25 cellular contexts compared by ENCODE assay signal in genomic region chr1:30388386-30388785, GRCh38.
"Had no signal": no experiment of that assay in that cellular context is flagged by ENCODE, and none has a peak within 500 bp of the region (broad histone marks: within the 10 kb centered on the region; RNA-seq: fewer than 3 reads in every experiment).

No MANE protein-coding gene starts in this region.

- H3K9me3 Mint-ChIP-seq: neural progenitor cell; stimulated activated effector memory CD8-positive, alpha-beta T cell treated with anti-CD3 and anti-CD28 coated beads, Interleukin-12 subunit alpha, Interleukin-12 subunit beta, amount 100 ng/mL, for 72 hours; type B pancreatic cell had no signal

- DNase-seq: cortex of kidney; dorsolateral prefrontal cortex; effector CD8-positive, alpha-beta T cell; heart left ventricle; hippocampal formation; kidney glomerular epithelial cell; mammary epithelial cell; mucosa of descending colon; naive thymus-derived CD8-positive, alpha-beta T cell; nucleus accumbens; pancreas; psoas muscle; retina; stimulated activated CD4-positive, alpha-beta T cell treated with anti-CD3 and anti-CD28 coated beads, Interleukin-12 subunit alpha, Interleukin-12 subunit beta, amount 100 ng/mL, for 4 hours; stimulated activated CD4-positive, alpha-beta T cell treated with anti-CD3 and anti-CD28 coated beads, Interleukin-2, amount 100 ng/mL, for 48 hours; stimulated activated CD8-positive, alpha-beta memory T cell treated with anti-CD3 and anti-CD28 coated beads, Interleukin-4, amount 100 ng/mL, for 48 hours; stimulated activated naive CD8-positive, alpha-beta T cell treated with anti-CD3 and anti-CD28 coated beads, Interleukin-15, Interleukin-2, amounts not matched to agents 100 U/mL and 50 U/mL, for 24 hours; thyroid gland had no signal

- ATAC-seq: esophagus mucosa; heart left ventricle; mucosa of descending colon; naive thymus-derived CD8-positive, alpha-beta T cell; pancreas; psoas muscle; right lobe of liver; stimulated activated effector memory CD8-positive, alpha-beta T cell treated with anti-CD3 and anti-CD28 coated beads, Interleukin-12 subunit alpha, Interleukin-12 subunit beta, amount 100 ng/mL, for 72 hours; stimulated activated naive CD8-positive, alpha-beta T cell treated with anti-CD3 and anti-CD28 coated beads, Interleukin-15, Interleukin-2, amounts not matched to agents 100 U/mL and 50 U/mL, for 24 hours had no signal

- H3K36me3 Mint-ChIP-seq: naive thymus-derived CD8-positive, alpha-beta T cell; neural progenitor cell; stimulated activated effector memory CD8-positive, alpha-beta T cell treated with anti-CD3 and anti-CD28 coated beads, Interleukin-12 subunit alpha, Interleukin-12 subunit beta, amount 100 ng/mL, for 72 hours; type B pancreatic cell had no signal

- H3K4me3 Mint-ChIP-seq: naive thymus-derived CD8-positive, alpha-beta T cell; neural progenitor cell; stimulated activated effector memory CD8-positive, alpha-beta T cell treated with anti-CD3 and anti-CD28 coated beads, Interleukin-12 subunit alpha, Interleukin-12 subunit beta, amount 100 ng/mL, for 72 hours; type B pancreatic cell had no signal

- H3K27ac Mint-ChIP-seq: naive thymus-derived CD8-positive, alpha-beta T cell; neural progenitor cell; stimulated activated effector memory CD8-positive, alpha-beta T cell treated with anti-CD3 and anti-CD28 coated beads, Interleukin-12 subunit alpha, Interleukin-12 subunit beta, amount 100 ng/mL, for 72 hours; type B pancreatic cell had no signal

- H3K9me3 ChIP-seq: heart left ventricle, mucosa of descending colon, pancreas, psoas muscle, right lobe of liver, suprapubic skin, thyroid gland had no signal

- H3K4me3 ChIP-seq: dorsolateral prefrontal cortex, heart left ventricle, mucosa of descending colon, neural progenitor cell, pancreas, psoas muscle, right lobe of liver, skin epidermis, suprapubic skin, thyroid gland had no signal

- H3K9ac ChIP-seq: neural progenitor cell had no signal

- H3K4me1 Mint-ChIP-seq: naive thymus-derived CD8-positive, alpha-beta T cell; stimulated activated effector memory CD8-positive, alpha-beta T cell treated with anti-CD3 and anti-CD28 coated beads, Interleukin-12 subunit alpha, Interleukin-12 subunit beta, amount 100 ng/mL, for 72 hours had no signal

- H3K4me1 ChIP-seq: heart left ventricle, neural progenitor cell, pancreas, psoas muscle, suprapubic skin, thyroid gland had no signal

- H2AFZ ChIP-seq: neural progenitor cell had no signal

- H3K4me2 ChIP-seq: neural progenitor cell had no signal

- H3K36me3 ChIP-seq: heart left ventricle, neural progenitor cell, pancreas, right lobe of liver, suprapubic skin, thyroid gland had no signal

- H3K27ac ChIP-seq: dorsolateral prefrontal cortex, heart left ventricle, neural progenitor cell, pancreas, psoas muscle, right lobe of liver, skin epidermis, suprapubic skin, thyroid gland had no signal

- H3K27me3 ChIP-seq: pancreas, right lobe of liver, thyroid gland had no signal
